ENCODE assay signal across 8 cellular contexts in genomic region chr1:147670319-147671003, GRCh38. TPM values are rescaled to one million over a fixed set of nuclear protein-coding genes. Genes with fewer than 3 reads are reported as not detected.
DNase-seq lines count a peak whose midpoint lies in the region; ATAC-seq, FAIRE-seq and TF ChIP-seq lines count a peak whose summit lies in the region.

Gene ACP6 (minus strand): TSS chr1:147670524. CDS start chr1:147670048, 476 bp downstream.

- no peaks in the 10 kb centered on the region for H3K9me2 ChIP-seq in OCI-LY1 (ENCODE audit: low read depth, low read length)

- peak within 1 kb of the TSS; percentile 90 for H2AFZ ChIP-seq in OCI-LY1 (ENCODE audit: low read length)
- H2AFZ ChIP-seq in endothelial cell of umbilical vein (ENCODE audit: low read depth, low read length) = peak within 1 kb of the TSS; percentile 92

- peak; percentile 94 for ATAC-seq in GM21390 (IDR thresholded peaks at IDR 0.05; ENCODE audit: unreplicated experiment)

- no peaks in the 10 kb centered on the region for H3K36me3 Mint-ChIP-seq in Caco-2 (ENCODE audit: insufficient read depth, unreplicated experiment)
- peaks cover 5% of the 10 kb centered on the region for H3K36me3 Mint-ChIP-seq in mesothelial cell of epicardium

- peak; percentile 96 for FAIRE-seq in endothelial cell of umbilical vein (lab: Jason Lieb, UNC)

- H3K9me3 Mint-ChIP-seq in Caco-2 (ENCODE audit: unreplicated experiment) = no peaks in the 10 kb centered on the region
- H3K9me3 Mint-ChIP-seq in mesothelial cell of epicardium = peaks cover 3% of the 10 kb centered on the region

- H3K4me1 ChIP-seq in Caco-2 (peaks cover 7% of the 10 kb centered on the region; the same call in 1 of the 2 replicates), OCI-LY1 (ENCODE audit: insufficient read depth, low read length, severe bottlenecking) (peaks cover 14% of the 10 kb centered on the region), endothelial cell of umbilical vein (ENCODE audit: control insufficient read depth, extremely low read depth, insufficient read depth, low read length) (peaks cover 12% of the 10 kb centered on the region)

- no peaks in the 10 kb centered on the region for H3K27me3 ChIP-seq in Caco-2 (replicated peaks; ENCODE audit: control insufficient read depth, insufficient read depth, low read length)
- no peaks in the 10 kb centered on the region for H3K27me3 ChIP-seq in OCI-LY1 (ENCODE audit: insufficient read depth, low read length)
- no peaks in the 10 kb centered on the region for H3K27me3 ChIP-seq in endothelial cell of umbilical vein (ENCODE audit: control insufficient read depth in 2 of 2, insufficient read depth in 2 of 2, low read length in 2 of 2)

- H3K9ac ChIP-seq in OCI-LY1 (ENCODE audit: low read length) = peak within 1 kb of the TSS; percentile 64
- H3K9ac ChIP-seq in endothelial cell of umbilical vein (replicated peaks; ENCODE audit: extremely low read depth, insufficient read depth, low read length) = peak within 1 kb of the TSS; percentile 4

- no TSS peak for BruUV-seq in Caco-2 (replicated peaks; lab: Mats Ljungman, UMichigan)
- no TSS peak for BruUV-seq in endothelial cell of umbilical vein (replicated peaks; lab: Mats Ljungman, UMichigan)

- POLR2A ChIA-PET in Caco-2 (lab: Charles Lee) = interaction anchor here (0.6 to 0.8 kb wide), 3 partner anchors 23 to 586 kb away, joined by 3 read pairs; no protein-coding TSS in a partner anchor
- POLR2A ChIA-PET in endothelial cell of umbilical vein (lab: Charles Lee) = interaction anchor here (0.7 to 1.5 kb wide), 3 partner anchors 10 to 129 kb away, joined by 3 to 4 read pairs (median 3); partner anchors contain the start of gene BCL9

- H3K4me1 Mint-ChIP-seq in Caco-2 (ENCODE audit: low read depth, unreplicated experiment) (peaks cover 15% of the 10 kb centered on the region), mesothelial cell of epicardium (peaks cover 20% of the 10 kb centered on the region)

- peak within 1 kb of the TSS; percentile 86 for H3K27ac Mint-ChIP-seq in Caco-2 (ENCODE audit: unreplicated experiment)
- H3K27ac Mint-ChIP-seq in mesothelial cell of epicardium = peak within 1 kb of the TSS; percentile 95

- DNase-seq in Caco-2 (peak; percentile 96 to 97), HUDEP-2 (lab: John Stamatoyannopoulos, UW; ENCODE audit: unreplicated experiment in 76 of 76) (peak in 74 of 76 experiments; percentile 12 to 86 (median 70)), endothelial cell of umbilical vein (ENCODE audit: low read depth, low spot score) (peak; percentile 97), mesothelial cell of epicardium (ENCODE audit: low spot score in 2 of 2, unreplicated experiment in 2 of 2) (peak; percentile 80 to 88)
- peak; percentile 90 for DNase-seq in activated CD8-positive, alpha-beta memory T cell treated with anti-CD3 and anti-CD28 coated beads, Interleukin-2, amount 50 U/mL, for 48 hours
- DNase-seq in stimulated activated CD8-positive, alpha-beta memory T cell treated with anti-CD3 and anti-CD28 coated beads, Interleukin-15, amount 100 ng/mL, for 4 hours (ENCODE audit: low read depth in 2 of 2) = peak; percentile 78 to 79

- H3K4me3 Mint-ChIP-seq in Caco-2 (ENCODE audit: unreplicated experiment) (peak within 1 kb of the TSS; percentile 93), mesothelial cell of epicardium (peak within 1 kb of the TSS; percentile 87)

- CTCF ChIA-PET in Caco-2 (lab: Charles Lee) (interaction anchor here (0.6 to 1.6 kb wide), 5 partner anchors 9 to 222 kb away, joined by 3 to 12 read pairs (median 4); no protein-coding TSS in a partner anchor), endothelial cell of umbilical vein (lab: Charles Lee) (interaction anchor here (0.7 to 1.6 kb wide), 13 partner anchors 9 to 222 kb away, joined by 3 to 12 read pairs (median 4); no protein-coding TSS in a partner anchor)

- peak within 1 kb of the TSS; percentile 81 for H3K4me3 ChIP-seq in Caco-2 (ENCODE audit: low read depth, low read length)
- H3K4me3 ChIP-seq in OCI-LY1 (ENCODE audit: low read depth, low read length, poor library complexity, severe bottlenecking) = peak within 1 kb of the TSS; percentile 66
- H3K4me3 ChIP-seq in endothelial cell of umbilical vein (replicated peaks in 1 of 3; ENCODE audit: insufficient read depth in 1 of 3, low read depth in 1 of 3, low read length in 3 of 3) = peak within 1 kb of the TSS; percentile 57 to 79 (median 76)

- intact Hi-C loops in Caco-2 (cut with micrococcal nuclease; ENCODE audit: unreplicated experiment) = loop anchor here (2.0 kb wide), 1 partner anchor 30 kb away; no protein-coding TSS in a partner anchor
- intact Hi-C loops in endothelial cell of umbilical vein (cut with micrococcal nuclease) = loop anchor here (1.0 to 2.0 kb wide), 3 partner anchors 30 to 111 kb away; no protein-coding TSS in a partner anchor

- no peak within 1 kb of the TSS for H3K27ac ChIP-seq in OCI-LY1 (ENCODE audit: low read depth, low read length, poor library complexity, severe bottlenecking)
- no peak within 1 kb of the TSS for H3K27ac ChIP-seq in endothelial cell of umbilical vein (ENCODE audit: insufficient read depth, low read depth, low read length)

- H3F3A ChIP-seq in OCI-LY1 (ENCODE audit: insufficient read depth, low read length) = no peaks in the 10 kb centered on the region

- H4K20me1 ChIP-seq in OCI-LY1 (ENCODE audit: insufficient read depth, low read length) (no peaks in the 10 kb centered on the region), endothelial cell of umbilical vein (replicated peaks; ENCODE audit: control insufficient read depth, extremely low read depth, insufficient read depth, low read length) (no peaks in the 10 kb centered on the region)

- H3K9me1 ChIP-seq in endothelial cell of umbilical vein (replicated peaks; ENCODE audit: control insufficient read depth, extremely low read depth, insufficient read depth, low read length) = no peaks in the 10 kb centered on the region

- dilution Hi-C loops in endothelial cell of umbilical vein (cut with MboI; ENCODE audit: extremely low pct_ligation_motif_present, low sequenced_read_pairs) = no loop called here

- H3K79me2 ChIP-seq in OCI-LY1 (ENCODE audit: insufficient read depth, low read length) (no peaks in the 10 kb centered on the region), endothelial cell of umbilical vein (ENCODE audit: control insufficient read depth, insufficient read depth, low read length) (no peaks in the 10 kb centered on the region)

- peak; percentile 45 for TF ChIP-seq POLR2A in endothelial cell of umbilical vein (IDR thresholded peaks at IDR 0.05; ENCODE audit: low read depth, low read length)

- H3K27me3 Mint-ChIP-seq in Caco-2 (ENCODE audit: insufficient read depth, unreplicated experiment) = no peaks in the 10 kb centered on the region
- no peaks in the 10 kb centered on the region for H3K27me3 Mint-ChIP-seq in mesothelial cell of epicardium (ENCODE audit: low read depth)

- H3K36me3 ChIP-seq in Caco-2 (ENCODE audit: control insufficient read depth, insufficient read depth, low read length) = no peaks in the 10 kb centered on the region
- H3K36me3 ChIP-seq in OCI-LY1 (ENCODE audit: insufficient read depth, low read length) = no peaks in the 10 kb centered on the region
- H3K36me3 ChIP-seq in endothelial cell of umbilical vein (ENCODE audit: control insufficient read depth in 2 of 2, extremely low read depth in 1 of 2, insufficient read depth in 2 of 2, low read length in 2 of 2) = no peaks in the 10 kb centered on the region

- peak within 1 kb of the TSS; percentile 94 for H3K4me2 ChIP-seq in OCI-LY1 (ENCODE audit: low read length)
- H3K4me2 ChIP-seq in endothelial cell of umbilical vein (ENCODE audit: insufficient read depth, low read length) = peak within 1 kb of the TSS; percentile 72

- TF ChIP-seq CTCF in Caco-2 (IDR thresholded peaks at IDR 0.05; ENCODE audit: insufficient read depth in 1 of 2, low read depth in 1 of 2, low read length in 1 of 2, severe bottlenecking in 1 of 2, unreplicated experiment in 1 of 2) (no peak), OCI-LY1 (IDR thresholded peaks at IDR 0.05; ENCODE audit: low read length) (no peak), endothelial cell of umbilical vein (IDR thresholded peaks at IDR 0.05; ENCODE audit: extremely low read depth in 1 of 2, insufficient read depth in 1 of 2, low read depth in 1 of 2, low read length in 2 of 2) (no peak), mesothelial cell of epicardium (IDR thresholded peaks at IDR 0.05; ENCODE audit: unreplicated experiment) (no peak)

- no peaks in the 10 kb centered on the region for H3K9me3 ChIP-seq in Caco-2
- no peaks in the 10 kb centered on the region for H3K9me3 ChIP-seq in OCI-LY1 (ENCODE audit: low read length)
- no peaks in the 10 kb centered on the region for H3K9me3 ChIP-seq in endothelial cell of umbilical vein (replicated peaks; ENCODE audit: control insufficient read depth, insufficient read depth, low read length)

TF ChIP-seq in endothelial cell of umbilical vein, 7 proteins besides CTCF, POLR2A, EP300 and RAD21:
- peak; percentile 46 for TF ChIP-seq POLR2AphosphoS5 (IDR thresholded peaks at IDR 0.05; ENCODE audit: insufficient read depth, low read depth, low read length)
- no peak for TF ChIP-seq FOS (IDR thresholded peaks at IDR 0.05; ENCODE audit: borderline replicate concordance, insufficient read depth, low read length)
- no peak for TF ChIP-seq MYC (IDR thresholded peaks at IDR 0.05; ENCODE audit: low read depth, low read length)
- no peak for TF ChIP-seq MAX (IDR thresholded peaks at IDR 0.05; ENCODE audit: insufficient read depth, insufficient read length)
- peak; percentile 57 for TF ChIP-seq GATA2 (IDR thresholded peaks at IDR 0.05; ENCODE audit: insufficient read depth, insufficient read length, low read depth, low read length)
- TF ChIP-seq JUN (IDR thresholded peaks at IDR 0.05; ENCODE audit: borderline replicate concordance, insufficient read depth, insufficient read length, low read depth) = no peak
- no peak for TF ChIP-seq EZH2 (IDR thresholded peaks at IDR 0.05; ENCODE audit: borderline replicate concordance, low read depth, low read length, severe bottlenecking)
TF ChIP-seq in endothelial cell of umbilical vein: peak in this region for 2.

RNA-seq across cellular contexts. Expression of gene ACP6, which starts in this region (rescaled TPM):
- total RNA-seq in Caco-2 (2022) = 24.6 and 26.7 TPM in 2 replicates
- total RNA-seq in endothelial cell of umbilical vein = 9.4 and 11.1 TPM in 2 replicates
- polyA plus RNA-seq in endothelial cell of umbilical vein = 7.0 and 7.1 TPM in 2 replicates
- polyA plus RNA-seq in endothelial cell of umbilical vein (2011; cell fraction: cytosol; rRNA removed) = 5.1 and 6.5 TPM in 2 replicates
- polyA plus RNA-seq in endothelial cell of umbilical vein (2011; cell fraction: nucleus; rRNA removed) = 34.6 and 35.2 TPM in 2 replicates
- 4.4 and 8.6 TPM in 2 replicates for polyA plus RNA-seq in endothelial cell of umbilical vein (2012)
- polyA minus RNA-seq in endothelial cell of umbilical vein = 5.8 and 9.4 TPM in 2 replicates
- polyA minus RNA-seq in endothelial cell of umbilical vein (2011; cell fraction: cytosol; rRNA and poly(A)+ RNA removed) = 15.8 TPM
- 7.8 and 10.3 TPM in 2 replicates for polyA minus RNA-seq in endothelial cell of umbilical vein (2011; cell fraction: nucleus; rRNA and poly(A)+ RNA removed)
- 22.7 to 23.1 TPM (median 22.8 TPM) in 3 replicates for total RNA-seq in mesothelial cell of epicardium
